In genomic region chr11:74325649-74326645, GRCh38 we compare ENCODE assay signal across 9 cellular contexts. TPM values are rescaled to one million over a fixed set of nuclear protein-coding genes. Genes with fewer than 3 reads are reported as not detected.
DNase-seq lines count a peak whose midpoint lies in the region; ATAC-seq and TF ChIP-seq lines count a peak whose summit lies in the region.
"Had no signal": no experiment of that assay in that cellular context is flagged by ENCODE, and none has a peak within 500 bp of the region (broad histone marks: within the 10 kb centered on the region; RNA-seq: fewer than 3 reads in every experiment).

No MANE protein-coding gene starts in this region.

- no peaks in the 10 kb centered on the region for H3K36me3 ChIP-seq in spleen

- H3K27me3 Mint-ChIP-seq in HFFc6 (ENCODE audit: insufficient read depth): no peaks in the 10 kb centered on the region; the same call in 1 of the 2 replicates
- H3K27me3 Mint-ChIP-seq in activated CD4-positive, alpha-beta memory T cell treated with anti-CD3 and anti-CD28 coated beads for 36 hours: peaks cover 8% of the 10 kb centered on the region

- H3K4me3 ChIP-seq in astrocyte of the cerebellum (ENCODE audit: low read depth, low read length) (no peak overlapping the region), spleen (no peak overlapping the region)

- H3K36me3 Mint-ChIP-seq in HFFc6 (ENCODE audit: low read depth): no peaks in the 10 kb centered on the region
- H3K36me3 Mint-ChIP-seq in activated CD4-positive, alpha-beta memory T cell treated with anti-CD3 and anti-CD28 coated beads for 36 hours: no peaks in the 10 kb centered on the region

- in situ Hi-C loops in astrocyte of the cerebellum (cut with HindIII; ENCODE audit: low sequenced_read_pairs): no loop called here

- H3K4me1 Mint-ChIP-seq in HFFc6 (ENCODE audit: low read depth): peaks cover 55% of the 10 kb centered on the region
- peaks cover 2% of the 10 kb centered on the region for H3K4me1 Mint-ChIP-seq in activated CD4-positive, alpha-beta memory T cell treated with anti-CD3 and anti-CD28 coated beads for 36 hours (ENCODE audit: low read depth)

- no peak overlapping the region for H3K4me3 Mint-ChIP-seq in HFFc6
- H3K4me3 Mint-ChIP-seq in activated CD4-positive, alpha-beta memory T cell treated with anti-CD3 and anti-CD28 coated beads for 36 hours: no peak overlapping the region
- H3K4me3 Mint-ChIP-seq: T-helper 1 cell treated with Interleukin-12 subunit alpha and Interleukin-12 subunit beta and Interleukin-4 antibody, amounts not matched to agents 30 μg/mL and 1 μg/mL, for 36 hours had no signal

- H3K27ac ChIP-seq in spleen: no peak overlapping the region

- H3K27ac Mint-ChIP-seq in HFFc6: peak overlapping the region; percentile 18; the same call in 1 of the 2 replicates
- H3K27ac Mint-ChIP-seq in activated CD4-positive, alpha-beta memory T cell treated with anti-CD3 and anti-CD28 coated beads for 36 hours: no peak overlapping the region
- H3K27ac Mint-ChIP-seq: T-helper 1 cell treated with Interleukin-12 subunit alpha and Interleukin-12 subunit beta and Interleukin-4 antibody, amounts not matched to agents 30 μg/mL and 1 μg/mL, for 36 hours had no signal

- 73 to 82% (median 77%) methylated on average over 7 of the region's 7 CpGs for WGBS in spleen, 5 donors

- no peaks in the 10 kb centered on the region for H3K27me3 ChIP-seq in spleen (replicated peaks in 1 of 7)

- CTCF ChIA-PET in activated CD4-positive, alpha-beta memory T cell treated with anti-CD3 and anti-CD28 coated beads for 36 hours (lab: Charles Lee): interaction anchor here (1.2 to 2.0 kb wide), 3 partner anchors 70 to 123 kb away, joined by 3 to 11 read pairs (median 3); no protein-coding TSS in a partner anchor

- ATAC-seq in HG02852 (IDR thresholded peaks at IDR 0.05; ENCODE audit: unreplicated experiment) (no peak), HG03025 (IDR thresholded peaks at IDR 0.05; ENCODE audit: low FRiP score, unreplicated experiment) (no peak)

- DNase-seq in HFFc6 (peak; percentile 67), astrocyte of the cerebellum (ENCODE audit: low read depth) (peak; percentile 92), hippocampal formation (lab: John Stamatoyannopoulos, UW) (peak; percentile 29 to 59), stromal cell of bone marrow (ENCODE audit: low read depth) (peak; percentile 94), spleen (no peak)
- no peak for DNase-seq in activated CD4-positive, alpha-beta memory T cell treated with anti-CD3 and anti-CD28 coated beads for 36 hours

- TF ChIP-seq CTCF in HFFc6 (IDR thresholded peaks at IDR 0.05) (no peak), astrocyte of the cerebellum (IDR thresholded peaks at IDR 0.05; ENCODE audit: low read depth, low read length, missing control alignments) (no peak), spleen (IDR thresholded peaks at IDR 0.05 in 8 of 11, conservative IDR thresholded peaks at IDR 0.05 in 3 of 11) (no peak)

- H3K4me1 ChIP-seq in spleen: peaks cover 0 to 13% (median 8%) of the 10 kb centered on the region in 6 donors

- H3K9me3 Mint-ChIP-seq in HFFc6: no peaks in the 10 kb centered on the region
- no peaks in the 10 kb centered on the region for H3K9me3 Mint-ChIP-seq in activated CD4-positive, alpha-beta memory T cell treated with anti-CD3 and anti-CD28 coated beads for 36 hours
- H3K9me3 Mint-ChIP-seq: T-helper 1 cell treated with Interleukin-12 subunit alpha and Interleukin-12 subunit beta and Interleukin-4 antibody, amounts not matched to agents 30 μg/mL and 1 μg/mL, for 36 hours had no signal

- POLR2A ChIA-PET in activated CD4-positive, alpha-beta memory T cell treated with anti-CD3 and anti-CD28 coated beads for 36 hours (lab: Charles Lee): interaction anchor here (1.6 kb wide), 1 partner anchor 355 kb away, joined by 3 read pairs; no protein-coding TSS in a partner anchor

- H3K9me3 ChIP-seq in spleen: no peaks in the 10 kb centered on the region

- no peak for TF ChIP-seq POLR2A in spleen (IDR thresholded peaks at IDR 0.05)

- intact Hi-C loops in activated CD4-positive, alpha-beta memory T cell treated with anti-CD3 and anti-CD28 coated beads for 36 hours (cut with micrococcal nuclease): no loop called here
- intact Hi-C loops in spleen (cut with DNase I; ENCODE audit: low total_unique reads): no loop called here

RNA-seq across cellular contexts. Expression of gene P4HA3, which starts 14.5 kb away (rescaled TPM):
- total RNA-seq in HFFc6 (2021; fragmentation: NEBNext Ultra II Directional; extraction: Animal tissue kit (Norgen Biotek cat#: 25700)): 1 to 10 TPM in 4 of 6 experiments, under 1 TPM in 2; 0.94 to 5.2 (median 1.1) TPM
- not detected for total RNA-seq in activated CD4-positive, alpha-beta memory T cell treated with anti-CD3 and anti-CD28 coated beads for 36 hours
- total RNA-seq in spleen: under 1 TPM in 1 of 7 donors, not detected in 6; 0.44 TPM
- polyA plus RNA-seq in spleen: under 1 TPM in 1 of 3 donors, not detected in 2; 0.39 TPM

Comparison
In these comparisons a context has a peak if more than half of its experiments do, and no peak if none do; other contexts are left out.
1. DNase-seq: peak in HFFc6 (single experiment), astrocyte of the cerebellum (single experiment), hippocampal formation (2 of 2) and stromal cell of bone marrow (single experiment); none in activated CD4-positive, alpha-beta memory T cell treated with anti-CD3 and anti-CD28 coated beads for 36 hours (single experiment) and spleen (single experiment).